In the genomic region with DNA sequence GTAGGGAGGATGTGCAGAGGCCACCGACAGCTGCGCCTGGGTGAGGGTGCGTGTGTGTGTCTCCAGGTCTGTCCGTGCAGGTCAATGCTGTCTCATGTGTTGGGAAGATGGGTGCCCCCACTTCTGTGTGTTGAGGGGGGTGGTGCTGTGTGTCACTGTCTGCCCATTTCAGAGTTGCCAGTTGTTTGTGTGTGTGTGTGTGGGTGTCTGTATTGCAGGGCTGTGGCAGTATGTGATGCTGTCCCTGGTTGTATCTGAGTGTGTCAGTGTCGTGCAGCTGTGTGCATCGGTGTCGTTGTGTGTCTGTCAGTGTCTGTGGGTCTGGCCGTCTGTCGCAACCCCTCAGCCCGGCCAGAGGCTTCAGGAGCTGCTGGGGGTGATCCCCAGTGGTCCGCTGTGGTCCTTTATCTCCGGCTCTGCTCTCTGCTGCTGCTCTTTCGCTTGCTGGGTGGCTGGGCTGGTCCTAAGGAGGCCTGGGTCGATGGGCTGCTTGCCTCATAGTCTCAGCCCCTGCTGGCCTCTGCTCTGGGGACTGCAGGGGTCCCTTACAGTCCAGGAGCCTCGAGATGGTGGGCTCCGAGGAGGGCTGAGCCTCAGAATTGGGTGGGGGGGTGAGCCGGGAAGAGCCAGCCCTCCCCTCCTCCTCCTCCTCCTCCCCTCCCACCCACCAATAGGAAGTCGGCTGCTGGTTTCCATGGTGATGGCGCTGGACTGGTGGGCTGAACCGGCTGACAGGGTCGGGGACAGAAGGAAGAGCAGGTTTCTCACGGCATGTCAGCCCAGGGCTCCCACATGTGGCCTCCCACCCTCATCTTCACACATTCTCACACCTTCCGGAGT, we compare ENCODE assay signal across 8 cellular contexts. TPM values are rescaled to one million over a fixed set of nuclear protein-coding genes. Genes with fewer than 3 reads are reported as not detected.
A peak's percentile ranks its signal among the peaks of the same experiment; 100 is the strongest.
DNase-seq lines count a peak whose midpoint lies in the region; ATAC-seq and TF ChIP-seq lines count a peak whose summit lies in the region.

A gene with protein sequence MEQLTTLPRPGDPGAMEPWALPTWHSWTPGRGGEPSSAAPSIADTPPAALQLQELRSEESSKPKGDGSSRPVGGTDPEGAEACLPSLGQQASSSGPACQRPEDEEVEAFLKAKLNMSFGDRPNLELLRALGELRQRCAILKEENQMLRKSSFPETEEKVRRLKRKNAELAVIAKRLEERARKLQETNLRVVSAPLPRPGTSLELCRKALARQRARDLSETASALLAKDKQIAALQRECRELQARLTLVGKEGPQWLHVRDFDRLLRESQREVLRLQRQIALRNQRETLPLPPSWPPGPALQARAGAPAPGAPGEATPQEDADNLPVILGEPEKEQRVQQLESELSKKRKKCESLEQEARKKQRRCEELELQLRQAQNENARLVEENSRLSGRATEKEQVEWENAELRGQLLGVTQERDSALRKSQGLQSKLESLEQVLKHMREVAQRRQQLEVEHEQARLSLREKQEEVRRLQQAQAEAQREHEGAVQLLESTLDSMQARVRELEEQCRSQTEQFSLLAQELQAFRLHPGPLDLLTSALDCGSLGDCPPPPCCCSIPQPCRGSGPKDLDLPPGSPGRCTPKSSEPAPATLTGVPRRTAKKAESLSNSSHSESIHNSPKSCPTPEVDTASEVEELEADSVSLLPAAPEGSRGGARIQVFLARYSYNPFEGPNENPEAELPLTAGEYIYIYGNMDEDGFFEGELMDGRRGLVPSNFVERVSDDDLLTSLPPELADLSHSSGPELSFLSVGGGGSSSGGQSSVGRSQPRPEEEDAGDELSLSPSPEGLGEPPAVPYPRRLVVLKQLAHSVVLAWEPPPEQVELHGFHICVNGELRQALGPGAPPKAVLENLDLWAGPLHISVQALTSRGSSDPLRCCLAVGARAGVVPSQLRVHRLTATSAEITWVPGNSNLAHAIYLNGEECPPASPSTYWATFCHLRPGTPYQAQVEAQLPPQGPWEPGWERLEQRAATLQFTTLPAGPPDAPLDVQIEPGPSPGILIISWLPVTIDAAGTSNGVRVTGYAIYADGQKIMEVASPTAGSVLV (N-terminal part only) (minus strand): TSS at position 601 of the 840 bp plus-strand sequence. CDS start 875 bp downstream, outside the sequence.

- H3K27me3 ChIP-seq in HUES48 (ENCODE audit: control insufficient read depth, insufficient read depth, low read length) (peaks cover 18% of the 10 kb centered on the region), esophagus muscularis mucosa (peaks cover 0 to 17% (median 0%) of the 10 kb centered on the region in 4 donors)

- intact Hi-C loops in activated CD4-positive, alpha-beta memory T cell treated with anti-CD3 and anti-CD28 coated beads for 36 hours (cut with micrococcal nuclease) = loop anchor here (1.0 kb wide), 5 partner anchors 10 to 89 kb away; a partner anchor contains a TSS
- intact Hi-C loops in esophagus muscularis mucosa (cut with DNase I) = no loop called here
- intact Hi-C loops in sciatic nerve (cut with DNase I) = no loop called here

- TF ChIP-seq CTCF in esophagus muscularis mucosa (IDR thresholded peaks at IDR 0.05) = no peak
- TF ChIP-seq CTCF in RWPE1 (conservative IDR thresholded peaks at IDR 0.05; ENCODE audit: low read depth) = no peak

- H3K4me1 Mint-ChIP-seq in activated CD4-positive, alpha-beta memory T cell treated with anti-CD3 and anti-CD28 coated beads for 36 hours (ENCODE audit: low read depth) = peaks cover 44% of the 10 kb centered on the region

- H3K9me3 ChIP-seq in HUES48 (ENCODE audit: control insufficient read depth, insufficient read depth, low read length) (no peaks in the 10 kb centered on the region), esophagus muscularis mucosa (no peaks in the 10 kb centered on the region)

- TF ChIP-seq POLR2A in esophagus muscularis mucosa (IDR thresholded peaks at IDR 0.05; ENCODE audit: low read depth) = no peak

- no peak for TF ChIP-seq EP300 in esophagus muscularis mucosa (IDR thresholded peaks at IDR 0.05)

- H3K36me3 ChIP-seq in HUES48 (ENCODE audit: control insufficient read depth, insufficient read depth, low read length) = no peaks in the 10 kb centered on the region
- no peaks in the 10 kb centered on the region for H3K36me3 ChIP-seq in esophagus muscularis mucosa

- H3K27me3 Mint-ChIP-seq in activated CD4-positive, alpha-beta memory T cell treated with anti-CD3 and anti-CD28 coated beads for 36 hours = peaks cover 25% of the 10 kb centered on the region

- H3K4me3 Mint-ChIP-seq in activated CD4-positive, alpha-beta memory T cell treated with anti-CD3 and anti-CD28 coated beads for 36 hours = peak within 1 kb of the TSS; percentile 92

- H3K4me1 ChIP-seq in HUES48 (ENCODE audit: control insufficient read depth, insufficient read depth, low read length) = peaks cover 27% of the 10 kb centered on the region
- H3K4me1 ChIP-seq in esophagus muscularis mucosa = peaks cover 7 to 45% (median 31%) of the 10 kb centered on the region in 4 donors

- H3K9ac ChIP-seq in HUES48 (ENCODE audit: low read depth, low read length) = no peak within 1 kb of the TSS

- H3K9me3 Mint-ChIP-seq in activated CD4-positive, alpha-beta memory T cell treated with anti-CD3 and anti-CD28 coated beads for 36 hours = peaks cover 6% of the 10 kb centered on the region

- POLR2A ChIA-PET in activated CD4-positive, alpha-beta memory T cell treated with anti-CD3 and anti-CD28 coated beads for 36 hours (lab: Charles Lee) = interaction anchor here (0.6 to 18.5 kb wide), 12 partner anchors 10 to 186 kb away, joined by 3 to 1114 read pairs (median 5); a partner anchor contains a TSS
- POLR2A ChIA-PET in RWPE1 (lab: Yijun Ruan, JAX; ENCODE audit: low non-redundant PET) = no interaction called here

- 40% methylated on average over 20 of the region's 23 CpGs for WGBS in esophagus muscularis mucosa

- H3K27ac ChIP-seq in HUES48 (ENCODE audit: low read depth, low read length) (peak within 1 kb of the TSS; percentile 20), esophagus muscularis mucosa (replicated peaks in 1 of 4) (no peak within 1 kb of the TSS), RWPE1 (no peak within 1 kb of the TSS)

- ATAC-seq in GM18519 (IDR thresholded peaks at IDR 0.05; ENCODE audit: low FRiP score, unreplicated experiment) = peak; percentile 0
- ATAC-seq in sciatic nerve = no peak

- H3K4me3 ChIP-seq in HUES48 (ENCODE audit: low read depth, low read length) (no peak within 1 kb of the TSS), esophagus muscularis mucosa (peak within 1 kb of the TSS in 1 of 4 donors; percentile 20)

- peaks cover 49% of the 10 kb centered on the region for H3K36me3 Mint-ChIP-seq in activated CD4-positive, alpha-beta memory T cell treated with anti-CD3 and anti-CD28 coated beads for 36 hours

- CTCF ChIA-PET in activated CD4-positive, alpha-beta memory T cell treated with anti-CD3 and anti-CD28 coated beads for 36 hours (lab: Charles Lee) = interaction anchor here (0.7 to 4.0 kb wide), 9 partner anchors 9 to 160 kb away, joined by 3 to 52 read pairs (median 7); a partner anchor contains a TSS
- CTCF ChIA-PET in RWPE1 (lab: Yijun Ruan, JAX) = interaction anchor here (2.4 kb wide), 1 partner anchor 11 kb away, joined by 14 read pairs; no protein-coding TSS in a partner anchor

- peak within 1 kb of the TSS; percentile 98 for H3K27ac Mint-ChIP-seq in activated CD4-positive, alpha-beta memory T cell treated with anti-CD3 and anti-CD28 coated beads for 36 hours

- peak; percentile 90 for DNase-seq in activated CD4-positive, alpha-beta memory T cell treated with anti-CD3 and anti-CD28 coated beads for 36 hours
- DNase-seq in esophagus muscularis mucosa (ENCODE audit: extremely low spot score) (no peak), sciatic nerve (ENCODE audit: low spot score) (no peak), NCI-H2171 (lab: John Stamatoyannopoulos, UW) (no peak), COR-L47 (lab: John Stamatoyannopoulos, UW) (no peak), RWPE1 (ENCODE audit: low spot score) (no peak)

RNA-seq across cellular contexts. Expression of the gene that starts here (rescaled TPM):
- 10 to 100 TPM; 21.6 to 22.7 TPM for total RNA-seq in activated CD4-positive, alpha-beta memory T cell treated with anti-CD3 and anti-CD28 coated beads for 36 hours
- total RNA-seq in esophagus muscularis mucosa = 10 to 100 TPM in 3 of 4 donors, 1 to 10 TPM in 1; 10.0 to 19.0 (median 16.0) TPM
- total RNA-seq in sciatic nerve = 17.8 TPM
